Comparison of ENCODE assay signal across 8 cellular contexts in the genomic region with DNA sequence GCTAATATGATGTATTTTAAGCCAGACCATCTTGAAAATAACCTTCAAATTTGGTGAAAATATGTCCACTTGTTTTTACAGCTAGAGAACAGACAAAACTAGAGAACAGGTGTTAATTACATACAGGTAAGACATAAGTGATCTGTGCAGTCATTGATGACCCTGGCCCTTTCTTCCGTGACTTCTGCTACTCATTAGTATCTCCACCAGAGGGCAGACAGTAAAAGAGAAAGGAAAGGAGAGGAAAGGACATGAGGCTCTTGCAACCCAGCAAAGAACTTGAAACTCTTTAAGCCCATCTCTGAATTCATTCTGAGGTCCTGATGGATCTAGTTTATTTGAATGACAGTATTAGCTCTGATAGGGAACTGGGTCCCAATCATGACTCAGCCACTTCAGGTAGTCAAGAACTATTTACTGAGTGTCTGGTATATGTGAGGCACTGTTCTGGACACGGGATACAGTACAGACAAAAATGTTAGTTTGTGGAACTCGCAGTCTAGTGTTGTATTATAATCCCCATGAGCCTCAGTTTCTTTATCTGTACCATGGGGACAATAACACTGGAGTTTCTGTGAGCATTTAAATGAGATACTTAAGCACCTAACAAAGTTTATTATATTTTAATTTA.
DNase-seq lines count a peak whose midpoint lies in the region; ATAC-seq and TF ChIP-seq lines count a peak whose summit lies in the region.

No MANE protein-coding gene starts in this region.

- intact Hi-C loops in left lung (cut with DNase I) = loop anchor here in 1 of 2 donors (10.0 kb wide), 1 partner anchor 163 kb away; no protein-coding TSS in a partner anchor

- H3K4me3 ChIP-seq in left lung = no peak overlapping the region

- no peak overlapping the region for H3K4me3 Mint-ChIP-seq in activated naive CD8-positive, alpha-beta T cell treated with anti-CD3 and anti-CD28 coated beads for 36 hours

- ATAC-seq in GM19025 (IDR thresholded peaks at IDR 0.05; ENCODE audit: low read depth, unreplicated experiment) (peak; percentile 74), HG03159 (IDR thresholded peaks at IDR 0.05; ENCODE audit: unreplicated experiment) (peak; percentile 80), left lung (peak; percentile 70)

- H3K27me3 Mint-ChIP-seq in activated naive CD8-positive, alpha-beta T cell treated with anti-CD3 and anti-CD28 coated beads for 36 hours = no peaks in the 10 kb centered on the region

- H3K36me3 Mint-ChIP-seq in activated naive CD8-positive, alpha-beta T cell treated with anti-CD3 and anti-CD28 coated beads for 36 hours = peaks cover 17% of the 10 kb centered on the region

- H3K9me3 Mint-ChIP-seq in activated naive CD8-positive, alpha-beta T cell treated with anti-CD3 and anti-CD28 coated beads for 36 hours = peaks cover 7% of the 10 kb centered on the region

- H3K36me3 ChIP-seq in left lung = no peaks in the 10 kb centered on the region

- no peaks in the 10 kb centered on the region for H3K4me1 ChIP-seq in left lung

- H3K27me3 ChIP-seq in left lung = no peaks in the 10 kb centered on the region

- H3K27ac ChIP-seq in left lung = no peak overlapping the region

- peak; percentile 38 to 43 for TF ChIP-seq CTCF in left lung (IDR thresholded peaks at IDR 0.05)

- peaks cover 34% of the 10 kb centered on the region for H3K4me1 Mint-ChIP-seq in activated naive CD8-positive, alpha-beta T cell treated with anti-CD3 and anti-CD28 coated beads for 36 hours

- H3K27ac Mint-ChIP-seq in activated naive CD8-positive, alpha-beta T cell treated with anti-CD3 and anti-CD28 coated beads for 36 hours = peak overlapping the region; percentile 65

- DNase-seq in DMS153 treated with DMSO at 0.1 percent for 48 hours (lab: John Stamatoyannopoulos, UW; ENCODE audit: unreplicated experiment) = peak; percentile 80
- DNase-seq in NCI-H446 (lab: John Stamatoyannopoulos, UW) = peak; percentile 1 to 23
- no peak for DNase-seq in activated naive CD8-positive, alpha-beta T cell treated with anti-CD3 and anti-CD28 coated beads for 36 hours
- no peak for DNase-seq in left lung
- DNase-seq in hepatic stellate cell (ENCODE audit: low spot score) = no peak
- DNase-seq in stimulated activated CD4-positive, alpha-beta T cell treated with anti-CD3 and anti-CD28 coated beads, Interleukin-1b, Interleukin-23, amount 100 ng/mL, for 48 hours = no peak

- no peaks in the 10 kb centered on the region for H3K9me3 ChIP-seq in left lung

Comparison
In these comparisons a context has a peak if more than half of its experiments do, and no peak if none do; other contexts are left out.
1. DNase-seq: peak in DMS153 treated with DMSO at 0.1 percent for 48 hours (single experiment) and NCI-H446 (2 of 2); none in activated naive CD8-positive, alpha-beta T cell treated with anti-CD3 and anti-CD28 coated beads for 36 hours (single experiment), left lung (0 of 2), hepatic stellate cell (single experiment) and stimulated activated CD4-positive, alpha-beta T cell treated with anti-CD3 and anti-CD28 coated beads, Interleukin-1b, Interleukin-23, amount 100 ng/mL, for 48 hours (single experiment).
2. Peak in every context shown above with its lines, with median percentiles within 50 percentile points of each other: ATAC-seq.